1 cellular context compared by ENCODE assay signal in the genomic region with DNA sequence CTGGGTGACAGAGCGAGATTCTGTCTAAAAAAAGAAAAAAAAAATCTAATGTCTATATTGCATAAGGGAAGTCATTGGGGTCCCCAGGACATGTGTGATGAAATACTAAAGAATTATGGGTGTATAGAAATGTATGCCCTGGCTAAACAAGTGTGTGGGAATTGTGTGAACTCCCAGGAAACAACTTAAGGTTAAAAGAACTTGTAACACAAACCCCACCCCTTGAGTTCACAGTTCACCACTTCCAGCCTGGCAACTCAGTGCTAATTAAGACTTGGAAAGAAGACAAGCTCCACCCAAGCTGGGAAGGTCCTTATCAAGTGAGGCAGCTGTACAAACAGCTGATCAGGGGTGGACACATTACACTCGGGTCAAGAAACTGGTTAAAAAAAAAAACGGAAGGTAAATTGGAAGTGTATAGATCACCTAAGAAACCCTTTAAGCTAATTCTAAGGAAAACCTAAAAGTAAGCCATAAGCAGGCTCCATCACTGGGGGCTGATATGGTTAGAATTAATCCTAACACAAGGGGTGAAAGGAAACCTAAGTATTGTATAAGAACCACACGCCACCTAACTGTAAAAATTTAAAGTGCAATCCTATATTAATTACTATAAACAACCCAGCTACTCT.
A peak's percentile ranks its signal among the peaks of the same experiment; 100 is the strongest.
TF ChIP-seq lines count a peak whose summit lies in the region.

No MANE protein-coding gene starts in this region.

TF ChIP-seq in HEK293, 187 proteins besides CTCF, POLR2A, EP300 and RAD21 (continued from another document):
- TF ChIP-seq, protein P1, sequence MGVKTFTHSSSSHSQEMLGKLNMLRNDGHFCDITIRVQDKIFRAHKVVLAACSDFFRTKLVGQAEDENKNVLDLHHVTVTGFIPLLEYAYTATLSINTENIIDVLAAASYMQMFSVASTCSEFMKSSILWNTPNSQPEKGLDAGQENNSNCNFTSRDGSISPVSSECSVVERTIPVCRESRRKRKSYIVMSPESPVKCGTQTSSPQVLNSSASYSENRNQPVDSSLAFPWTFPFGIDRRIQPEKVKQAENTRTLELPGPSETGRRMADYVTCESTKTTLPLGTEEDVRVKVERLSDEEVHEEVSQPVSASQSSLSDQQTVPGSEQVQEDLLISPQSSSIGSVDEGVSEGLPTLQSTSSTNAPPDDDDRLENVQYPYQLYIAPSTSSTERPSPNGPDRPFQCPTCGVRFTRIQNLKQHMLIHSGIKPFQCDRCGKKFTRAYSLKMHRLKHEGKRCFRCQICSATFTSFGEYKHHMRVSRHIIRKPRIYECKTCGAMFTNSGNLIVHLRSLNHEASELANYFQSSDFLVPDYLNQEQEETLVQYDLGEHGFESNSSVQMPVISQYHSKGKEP (tag by site-specific recombination; IDR thresholded peaks at IDR 0.05): peak; percentile 24; the same call in 1 of the 2 replicates
- TF ChIP-seq ZNF600 (tag by site-specific recombination; IDR thresholded peaks at IDR 0.05): peak; percentile 82
- no peak for TF ChIP-seq ZNF157 (tag by site-specific recombination; IDR thresholded peaks at IDR 0.05)
- TF ChIP-seq, protein P2, sequence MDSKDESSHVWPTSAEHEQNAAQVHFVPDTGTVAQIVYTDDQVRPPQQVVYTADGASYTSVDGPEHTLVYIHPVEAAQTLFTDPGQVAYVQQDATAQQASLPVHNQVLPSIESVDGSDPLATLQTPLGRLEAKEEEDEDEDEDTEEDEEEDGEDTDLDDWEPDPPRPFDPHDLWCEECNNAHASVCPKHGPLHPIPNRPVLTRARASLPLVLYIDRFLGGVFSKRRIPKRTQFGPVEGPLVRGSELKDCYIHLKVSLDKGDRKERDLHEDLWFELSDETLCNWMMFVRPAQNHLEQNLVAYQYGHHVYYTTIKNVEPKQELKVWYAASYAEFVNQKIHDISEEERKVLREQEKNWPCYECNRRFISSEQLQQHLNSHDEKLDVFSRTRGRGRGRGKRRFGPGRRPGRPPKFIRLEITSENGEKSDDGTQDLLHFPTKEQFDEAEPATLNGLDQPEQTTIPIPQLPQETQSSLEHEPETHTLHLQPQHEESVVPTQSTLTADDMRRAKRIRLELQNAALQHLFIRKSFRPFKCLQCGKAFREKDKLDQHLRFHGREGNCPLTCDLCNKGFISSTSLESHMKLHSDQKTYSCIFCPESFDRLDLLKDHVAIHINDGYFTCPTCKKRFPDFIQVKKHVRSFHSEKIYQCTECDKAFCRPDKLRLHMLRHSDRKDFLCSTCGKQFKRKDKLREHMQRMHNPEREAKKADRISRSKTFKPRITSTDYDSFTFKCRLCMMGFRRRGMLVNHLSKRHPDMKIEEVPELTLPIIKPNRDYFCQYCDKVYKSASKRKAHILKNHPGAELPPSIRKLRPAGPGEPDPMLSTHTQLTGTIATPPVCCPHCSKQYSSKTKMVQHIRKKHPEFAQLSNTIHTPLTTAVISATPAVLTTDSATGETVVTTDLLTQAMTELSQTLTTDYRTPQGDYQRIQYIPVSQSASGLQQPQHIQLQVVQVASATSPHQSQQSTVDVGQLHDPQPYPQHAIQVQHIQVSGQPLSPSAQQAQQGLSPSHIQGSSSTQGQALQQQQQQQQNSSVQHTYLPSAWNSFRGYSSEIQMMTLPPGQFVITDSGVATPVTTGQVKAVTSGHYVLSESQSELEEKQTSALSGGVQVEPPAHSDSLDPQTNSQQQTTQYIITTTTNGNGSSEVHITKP (tag by site-specific recombination; IDR thresholded peaks at IDR 0.05): peak; percentile 99
- TF ChIP-seq, protein P3, sequence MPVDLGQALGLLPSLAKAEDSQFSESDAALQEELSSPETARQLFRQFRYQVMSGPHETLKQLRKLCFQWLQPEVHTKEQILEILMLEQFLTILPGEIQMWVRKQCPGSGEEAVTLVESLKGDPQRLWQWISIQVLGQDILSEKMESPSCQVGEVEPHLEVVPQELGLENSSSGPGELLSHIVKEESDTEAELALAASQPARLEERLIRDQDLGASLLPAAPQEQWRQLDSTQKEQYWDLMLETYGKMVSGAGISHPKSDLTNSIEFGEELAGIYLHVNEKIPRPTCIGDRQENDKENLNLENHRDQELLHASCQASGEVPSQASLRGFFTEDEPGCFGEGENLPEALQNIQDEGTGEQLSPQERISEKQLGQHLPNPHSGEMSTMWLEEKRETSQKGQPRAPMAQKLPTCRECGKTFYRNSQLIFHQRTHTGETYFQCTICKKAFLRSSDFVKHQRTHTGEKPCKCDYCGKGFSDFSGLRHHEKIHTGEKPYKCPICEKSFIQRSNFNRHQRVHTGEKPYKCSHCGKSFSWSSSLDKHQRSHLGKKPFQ (tag by site-specific recombination; IDR thresholded peaks at IDR 0.05): peak; percentile 73
- TF ChIP-seq, protein P4, sequence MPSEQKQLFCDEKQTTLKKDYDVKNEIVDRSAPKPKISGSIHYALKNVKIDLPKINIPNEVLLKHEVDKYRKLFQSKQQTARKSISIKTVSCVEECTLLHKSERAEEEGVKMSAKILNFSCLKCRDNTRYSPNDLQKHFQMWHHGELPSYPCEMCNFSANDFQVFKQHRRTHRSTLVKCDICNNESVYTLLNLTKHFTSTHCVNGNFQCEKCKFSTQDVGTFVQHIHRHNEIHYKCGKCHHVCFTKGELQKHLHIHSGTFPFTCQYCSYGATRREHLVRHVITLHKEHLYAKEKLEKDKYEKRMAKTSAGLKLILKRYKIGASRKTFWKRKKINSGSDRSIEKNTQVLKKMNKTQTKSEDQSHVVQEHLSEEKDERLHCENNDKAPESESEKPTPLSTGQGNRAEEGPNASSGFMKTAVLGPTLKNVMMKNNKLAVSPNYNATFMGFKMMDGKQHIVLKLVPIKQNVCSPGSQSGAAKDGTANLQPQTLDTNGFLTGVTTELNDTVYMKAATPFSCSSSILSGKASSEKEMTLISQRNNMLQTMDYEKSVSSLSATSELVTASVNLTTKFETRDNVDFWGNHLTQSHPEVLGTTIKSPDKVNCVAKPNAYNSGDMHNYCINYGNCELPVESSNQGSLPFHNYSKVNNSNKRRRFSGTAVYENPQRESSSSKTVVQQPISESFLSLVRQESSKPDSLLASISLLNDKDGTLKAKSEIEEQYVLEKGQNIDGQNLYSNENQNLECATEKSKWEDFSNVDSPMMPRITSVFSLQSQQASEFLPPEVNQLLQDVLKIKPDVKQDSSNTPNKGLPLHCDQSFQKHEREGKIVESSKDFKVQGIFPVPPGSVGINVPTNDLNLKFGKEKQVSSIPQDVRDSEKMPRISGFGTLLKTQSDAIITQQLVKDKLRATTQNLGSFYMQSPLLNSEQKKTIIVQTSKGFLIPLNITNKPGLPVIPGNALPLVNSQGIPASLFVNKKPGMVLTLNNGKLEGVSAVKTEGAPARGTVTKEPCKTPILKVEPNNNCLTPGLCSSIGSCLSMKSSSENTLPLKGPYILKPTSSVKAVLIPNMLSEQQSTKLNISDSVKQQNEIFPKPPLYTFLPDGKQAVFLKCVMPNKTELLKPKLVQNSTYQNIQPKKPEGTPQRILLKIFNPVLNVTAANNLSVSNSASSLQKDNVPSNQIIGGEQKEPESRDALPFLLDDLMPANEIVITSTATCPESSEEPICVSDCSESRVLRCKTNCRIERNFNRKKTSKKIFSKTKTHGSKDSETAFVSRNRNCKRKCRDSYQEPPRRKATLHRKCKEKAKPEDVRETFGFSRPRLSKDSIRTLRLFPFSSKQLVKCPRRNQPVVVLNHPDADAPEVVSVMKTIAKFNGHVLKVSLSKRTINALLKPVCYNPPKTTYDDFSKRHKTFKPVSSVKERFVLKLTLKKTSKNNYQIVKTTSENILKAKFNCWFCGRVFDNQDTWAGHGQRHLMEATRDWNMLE (tag by site-specific recombination; conservative IDR thresholded peaks at IDR 0.05; ENCODE audit: low read depth): peak; percentile 11; the same call in 1 of the 2 replicates
- peak; percentile 67 for TF ChIP-seq SP3 (tag by site-specific recombination; IDR thresholded peaks at IDR 0.05)
- TF ChIP-seq, protein P5, sequence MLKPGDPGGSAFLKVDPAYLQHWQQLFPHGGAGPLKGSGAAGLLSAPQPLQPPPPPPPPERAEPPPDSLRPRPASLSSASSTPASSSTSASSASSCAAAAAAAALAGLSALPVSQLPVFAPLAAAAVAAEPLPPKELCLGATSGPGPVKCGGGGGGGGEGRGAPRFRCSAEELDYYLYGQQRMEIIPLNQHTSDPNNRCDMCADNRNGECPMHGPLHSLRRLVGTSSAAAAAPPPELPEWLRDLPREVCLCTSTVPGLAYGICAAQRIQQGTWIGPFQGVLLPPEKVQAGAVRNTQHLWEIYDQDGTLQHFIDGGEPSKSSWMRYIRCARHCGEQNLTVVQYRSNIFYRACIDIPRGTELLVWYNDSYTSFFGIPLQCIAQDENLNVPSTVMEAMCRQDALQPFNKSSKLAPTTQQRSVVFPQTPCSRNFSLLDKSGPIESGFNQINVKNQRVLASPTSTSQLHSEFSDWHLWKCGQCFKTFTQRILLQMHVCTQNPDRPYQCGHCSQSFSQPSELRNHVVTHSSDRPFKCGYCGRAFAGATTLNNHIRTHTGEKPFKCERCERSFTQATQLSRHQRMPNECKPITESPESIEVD (tag by site-specific recombination; IDR thresholded peaks at IDR 0.05): 0 out of 2 replicates have a peak, but pooled peaks have one; percentile 45
- TF ChIP-seq WT1 (tag by site-specific recombination; IDR thresholded peaks at IDR 0.05): 0 out of 2 replicates have a peak, but pooled peaks have one; percentile 56
- 0 out of 2 replicates have a peak, but pooled peaks have one; percentile 13 for TF ChIP-seq ZNF341 (tag by site-specific recombination; IDR thresholded peaks at IDR 0.05; ENCODE audit: low read depth)
- no peak for TF ChIP-seq ZNF175 (tag by site-specific recombination; IDR thresholded peaks at IDR 0.05)
- TF ChIP-seq ZNF561 (tag by site-specific recombination; IDR thresholded peaks at IDR 0.05; ENCODE audit: borderline replicate concordance): peak; percentile 29; the same call in 1 of the 2 replicates
- no peak for TF ChIP-seq ZNF350 (tag by site-specific recombination; IDR thresholded peaks at IDR 0.05)
- TF ChIP-seq ZNF10 (tag by site-specific recombination; IDR thresholded peaks at IDR 0.05): peak; percentile 73
- no peak; the same call in 1 of the 2 replicates for TF ChIP-seq ZFHX2 (tag by site-specific recombination; conservative IDR thresholded peaks at IDR 0.05)
- TF ChIP-seq KLF8 (tag by site-specific recombination; IDR thresholded peaks at IDR 0.05): peak; percentile 39
- peak; percentile 72 for TF ChIP-seq BCL11A (tag by site-specific recombination; IDR thresholded peaks at IDR 0.05; ENCODE audit: low read depth)
- TF ChIP-seq, protein P6, sequence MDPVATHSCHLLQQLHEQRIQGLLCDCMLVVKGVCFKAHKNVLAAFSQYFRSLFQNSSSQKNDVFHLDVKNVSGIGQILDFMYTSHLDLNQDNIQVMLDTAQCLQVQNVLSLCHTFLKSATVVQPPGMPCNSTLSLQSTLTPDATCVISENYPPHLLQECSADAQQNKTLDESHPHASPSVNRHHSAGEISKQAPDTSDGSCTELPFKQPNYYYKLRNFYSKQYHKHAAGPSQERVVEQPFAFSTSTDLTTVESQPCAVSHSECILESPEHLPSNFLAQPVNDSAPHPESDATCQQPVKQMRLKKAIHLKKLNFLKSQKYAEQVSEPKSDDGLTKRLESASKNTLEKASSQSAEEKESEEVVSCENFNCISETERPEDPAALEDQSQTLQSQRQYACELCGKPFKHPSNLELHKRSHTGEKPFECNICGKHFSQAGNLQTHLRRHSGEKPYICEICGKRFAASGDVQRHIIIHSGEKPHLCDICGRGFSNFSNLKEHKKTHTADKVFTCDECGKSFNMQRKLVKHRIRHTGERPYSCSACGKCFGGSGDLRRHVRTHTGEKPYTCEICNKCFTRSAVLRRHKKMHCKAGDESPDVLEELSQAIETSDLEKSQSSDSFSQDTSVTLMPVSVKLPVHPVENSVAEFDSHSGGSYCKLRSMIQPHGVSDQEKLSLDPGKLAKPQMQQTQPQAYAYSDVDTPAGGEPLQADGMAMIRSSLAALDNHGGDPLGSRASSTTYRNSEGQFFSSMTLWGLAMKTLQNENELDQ (tag by site-specific recombination; IDR thresholded peaks at IDR 0.05; ENCODE audit: low read depth): no peak
- TF ChIP-seq SP2 (tag by site-specific recombination; IDR thresholded peaks at IDR 0.05): peak; percentile 19
- TF ChIP-seq ZNF548 (tag by site-specific recombination; IDR thresholded peaks at IDR 0.05): no peak
- peak; percentile 46; the same call in 1 of the 2 replicates for TF ChIP-seq ZBTB20 (tag by site-specific recombination; IDR thresholded peaks at IDR 0.05)
- TF ChIP-seq ZNF335 (tag by site-specific recombination; conservative IDR thresholded peaks at IDR 0.05): peak; percentile 75
- TF ChIP-seq FEZF1 (tag by site-specific recombination; IDR thresholded peaks at IDR 0.05): peak; percentile 79
- TF ChIP-seq KLF10 (tag by site-specific recombination; IDR thresholded peaks at IDR 0.05): 0 out of 2 replicates have a peak, but pooled peaks have one; percentile 51
- TF ChIP-seq ZNF169 (tag by site-specific recombination; IDR thresholded peaks at IDR 0.05): no peak
- no peak for TF ChIP-seq ZNF580 (tag by site-specific recombination; IDR thresholded peaks at IDR 0.05)
- peak; percentile 58; the same call in 1 of the 2 replicates for TF ChIP-seq KLF7 (tag by site-specific recombination; IDR thresholded peaks at IDR 0.05; ENCODE audit: borderline replicate concordance)
- peak; percentile 78 for TF ChIP-seq ZXDB (tag by site-specific recombination; IDR thresholded peaks at IDR 0.05)
- TF ChIP-seq, protein P7, sequence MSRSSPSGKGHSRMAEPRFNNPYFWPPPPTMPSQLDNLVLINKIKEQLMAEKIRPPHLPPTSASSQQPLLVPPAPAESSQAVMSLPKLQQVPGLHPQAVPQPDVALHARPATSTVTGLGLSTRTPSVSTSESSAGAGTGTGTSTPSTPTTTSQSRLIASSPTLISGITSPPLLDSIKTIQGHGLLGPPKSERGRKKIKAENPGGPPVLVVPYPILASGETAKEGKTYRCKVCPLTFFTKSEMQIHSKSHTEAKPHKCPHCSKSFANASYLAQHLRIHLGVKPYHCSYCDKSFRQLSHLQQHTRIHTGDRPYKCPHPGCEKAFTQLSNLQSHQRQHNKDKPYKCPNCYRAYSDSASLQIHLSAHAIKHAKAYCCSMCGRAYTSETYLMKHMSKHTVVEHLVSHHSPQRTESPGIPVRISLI (tag by site-specific recombination; IDR thresholded peaks at IDR 0.05): peak; percentile 84; the same call in 1 of the 2 replicates
- TF ChIP-seq, protein P8, sequence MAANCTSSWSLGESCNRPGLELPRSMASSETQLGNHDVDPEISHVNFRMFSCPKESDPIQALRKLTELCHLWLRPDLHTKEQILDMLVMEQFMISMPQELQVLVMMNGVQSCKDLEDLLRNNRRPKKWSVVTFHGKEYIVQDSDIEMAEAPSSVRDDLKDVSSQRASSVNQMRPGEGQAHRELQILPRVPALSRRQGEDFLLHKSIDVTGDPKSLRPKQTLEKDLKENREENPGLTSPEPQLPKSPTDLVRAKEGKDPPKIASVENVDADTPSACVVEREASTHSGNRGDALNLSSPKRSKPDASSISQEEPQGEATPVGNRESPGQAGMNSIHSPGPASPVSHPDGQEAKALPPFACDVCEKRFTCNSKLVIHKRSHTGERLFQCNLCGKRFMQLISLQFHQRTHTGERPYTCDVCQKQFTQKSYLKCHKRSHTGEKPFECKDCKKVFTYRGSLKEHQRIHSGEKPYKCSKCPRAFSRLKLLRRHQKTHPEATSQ (tag by site-specific recombination; IDR thresholded peaks at IDR 0.05): no peak
